ENCODE assay signal across 17 cellular contexts in genomic region chrX:150293311-150294013, GRCh38.
"Had no signal": no experiment of that assay in that cellular context is flagged by ENCODE, and none has a peak within 500 bp of the region (broad histone marks: within the 10 kb centered on the region; RNA-seq: fewer than 3 reads in every experiment).

No MANE protein-coding gene starts in this region.

- H3K4me1 ChIP-seq: breast epithelium, heart left ventricle, right atrium auricular region, thyroid gland had no signal

- H3K9me3 Mint-ChIP-seq: activated T-cell treated with anti-CD3 and anti-CD28 coated beads, Interleukin-2, amount 50 U/mL, for 24 hours had no signal

- ATAC-seq: activated CD8-positive, alpha-beta memory T cell treated with anti-CD3 and anti-CD28 coated beads, Interleukin-2, amount 10 ng/mL, durations not matched to agents 7 days and 5 days; activated naive CD4-positive, alpha-beta T cell treated with anti-CD3 and anti-CD28 coated beads, Interleukin-2, amount 50 U/mL, for 72 hours; heart left ventricle had no signal

- H3K27me3 ChIP-seq: right atrium auricular region, thyroid gland had no signal

- H3K4me1 Mint-ChIP-seq: activated CD8-positive, alpha-beta memory T cell treated with anti-CD3 and anti-CD28 coated beads, Interleukin-2, amount 10 ng/mL, durations not matched to agents 7 days and 5 days; mesothelial cell of epicardium had no signal

- H3K36me3 ChIP-seq: breast epithelium, heart left ventricle, right atrium auricular region, thyroid gland had no signal

- H3K27ac Mint-ChIP-seq: activated CD8-positive, alpha-beta memory T cell treated with anti-CD3 and anti-CD28 coated beads, Interleukin-2, amount 10 ng/mL, durations not matched to agents 7 days and 5 days; activated naive CD4-positive, alpha-beta T cell treated with anti-CD3 and anti-CD28 coated beads, Interleukin-2, amount 50 U/mL, for 72 hours; activated T-cell treated with anti-CD3 and anti-CD28 coated beads, Interleukin-2, amount 50 U/mL, for 24 hours; mesothelial cell of epicardium had no signal

- H3K9me3 ChIP-seq: breast epithelium, right atrium auricular region, thyroid gland had no signal

- H3K4me3 Mint-ChIP-seq: activated CD8-positive, alpha-beta memory T cell treated with anti-CD3 and anti-CD28 coated beads, Interleukin-2, amount 10 ng/mL, durations not matched to agents 7 days and 5 days; activated T-cell treated with anti-CD3 and anti-CD28 coated beads, Interleukin-2, amount 50 U/mL, for 24 hours; mesothelial cell of epicardium had no signal

- H3K27me3 Mint-ChIP-seq: activated CD8-positive, alpha-beta memory T cell treated with anti-CD3 and anti-CD28 coated beads, Interleukin-2, amount 10 ng/mL, durations not matched to agents 7 days and 5 days had no signal

- H3K4me3 ChIP-seq: breast epithelium, dorsolateral prefrontal cortex, heart left ventricle, right atrium auricular region, thyroid gland had no signal

- H3K27ac ChIP-seq: breast epithelium, dorsolateral prefrontal cortex, heart left ventricle, right atrium auricular region, thyroid gland had no signal

- DNase-seq: activated CD4-positive, alpha-beta T cell treated with anti-CD3 and anti-CD28 coated beads, Interleukin-2, amount 50 U/mL, for 4 hours; activated CD8-positive, alpha-beta memory T cell treated with anti-CD3 and anti-CD28 coated beads, Interleukin-2, amount 10 ng/mL, durations not matched to agents 7 days and 5 days; activated effector memory CD4-positive, alpha-beta T cell treated with anti-CD3 and anti-CD28 coated beads, Interleukin-2, amount 50 U/mL, for 16 hours; activated T-cell treated with anti-CD3 and anti-CD28 coated beads, Interleukin-2, amount 50 U/mL, for 24 hours; amygdala; dorsolateral prefrontal cortex; foreskin melanocyte; heart left ventricle; islet precursor cell; small intestine; T-helper 2 cell; thyroid gland had no signal

- FAIRE-seq: small intestine, TTC549 had no signal

- H3K36me3 Mint-ChIP-seq: activated CD8-positive, alpha-beta memory T cell treated with anti-CD3 and anti-CD28 coated beads, Interleukin-2, amount 10 ng/mL, durations not matched to agents 7 days and 5 days; activated naive CD4-positive, alpha-beta T cell treated with anti-CD3 and anti-CD28 coated beads, Interleukin-2, amount 50 U/mL, for 72 hours; mesothelial cell of epicardium had no signal
